2 cellular contexts compared by ENCODE assay signal in the genomic region with DNA sequence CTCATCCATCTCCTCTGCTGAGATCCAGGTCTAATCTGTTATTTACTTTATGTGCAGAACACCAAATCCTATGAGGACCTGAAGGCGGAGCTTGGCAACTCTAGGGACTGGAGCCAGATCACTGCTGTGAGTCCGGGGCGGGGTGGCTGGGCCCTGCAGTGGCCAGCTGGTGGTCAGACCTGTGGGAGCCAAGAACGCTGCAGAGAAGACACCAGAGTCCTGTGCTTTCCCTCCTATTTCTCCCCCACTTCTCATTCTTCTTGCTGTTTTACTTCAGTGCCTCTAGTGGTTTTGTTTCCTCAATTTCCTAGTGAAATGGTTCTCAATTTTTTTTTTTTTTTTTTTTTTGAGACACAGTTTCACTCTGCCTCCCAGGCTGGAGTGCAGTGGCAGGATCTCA.
TF ChIP-seq lines count a peak whose summit lies in the region.

No MANE protein-coding gene starts in this region.

TF ChIP-seq in Ishikawa, 13 proteins besides CTCF, POLR2A, EP300 and RAD21:
- no peak for TF ChIP-seq CEBPB (IDR thresholded peaks at IDR 0.05)
- TF ChIP-seq ZBTB7A (IDR thresholded peaks at IDR 0.05; ENCODE audit: low read depth), result no peak
- TF ChIP-seq YY1 (IDR thresholded peaks at IDR 0.05; ENCODE audit: low read depth), result no peak
- TF ChIP-seq CREB1 (IDR thresholded peaks at IDR 0.05; ENCODE audit: low read depth), result no peak
- TF ChIP-seq NFIC (IDR thresholded peaks at IDR 0.05), result 0 out of 2 replicates have a peak, but pooled peaks have one; percentile 31
- TF ChIP-seq EGR1 (IDR thresholded peaks at IDR 0.05), result no peak
- TF ChIP-seq, protein P1, sequence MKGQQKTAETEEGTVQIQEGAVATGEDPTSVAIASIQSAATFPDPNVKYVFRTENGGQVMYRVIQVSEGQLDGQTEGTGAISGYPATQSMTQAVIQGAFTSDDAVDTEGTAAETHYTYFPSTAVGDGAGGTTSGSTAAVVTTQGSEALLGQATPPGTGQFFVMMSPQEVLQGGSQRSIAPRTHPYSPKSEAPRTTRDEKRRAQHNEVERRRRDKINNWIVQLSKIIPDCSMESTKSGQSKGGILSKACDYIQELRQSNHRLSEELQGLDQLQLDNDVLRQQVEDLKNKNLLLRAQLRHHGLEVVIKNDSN (IDR thresholded peaks at IDR 0.05), result no peak

TF ChIP-seq in HepG2, 621 proteins besides CTCF, POLR2A, EP300 and RAD21:
- TF ChIP-seq, protein P2, sequence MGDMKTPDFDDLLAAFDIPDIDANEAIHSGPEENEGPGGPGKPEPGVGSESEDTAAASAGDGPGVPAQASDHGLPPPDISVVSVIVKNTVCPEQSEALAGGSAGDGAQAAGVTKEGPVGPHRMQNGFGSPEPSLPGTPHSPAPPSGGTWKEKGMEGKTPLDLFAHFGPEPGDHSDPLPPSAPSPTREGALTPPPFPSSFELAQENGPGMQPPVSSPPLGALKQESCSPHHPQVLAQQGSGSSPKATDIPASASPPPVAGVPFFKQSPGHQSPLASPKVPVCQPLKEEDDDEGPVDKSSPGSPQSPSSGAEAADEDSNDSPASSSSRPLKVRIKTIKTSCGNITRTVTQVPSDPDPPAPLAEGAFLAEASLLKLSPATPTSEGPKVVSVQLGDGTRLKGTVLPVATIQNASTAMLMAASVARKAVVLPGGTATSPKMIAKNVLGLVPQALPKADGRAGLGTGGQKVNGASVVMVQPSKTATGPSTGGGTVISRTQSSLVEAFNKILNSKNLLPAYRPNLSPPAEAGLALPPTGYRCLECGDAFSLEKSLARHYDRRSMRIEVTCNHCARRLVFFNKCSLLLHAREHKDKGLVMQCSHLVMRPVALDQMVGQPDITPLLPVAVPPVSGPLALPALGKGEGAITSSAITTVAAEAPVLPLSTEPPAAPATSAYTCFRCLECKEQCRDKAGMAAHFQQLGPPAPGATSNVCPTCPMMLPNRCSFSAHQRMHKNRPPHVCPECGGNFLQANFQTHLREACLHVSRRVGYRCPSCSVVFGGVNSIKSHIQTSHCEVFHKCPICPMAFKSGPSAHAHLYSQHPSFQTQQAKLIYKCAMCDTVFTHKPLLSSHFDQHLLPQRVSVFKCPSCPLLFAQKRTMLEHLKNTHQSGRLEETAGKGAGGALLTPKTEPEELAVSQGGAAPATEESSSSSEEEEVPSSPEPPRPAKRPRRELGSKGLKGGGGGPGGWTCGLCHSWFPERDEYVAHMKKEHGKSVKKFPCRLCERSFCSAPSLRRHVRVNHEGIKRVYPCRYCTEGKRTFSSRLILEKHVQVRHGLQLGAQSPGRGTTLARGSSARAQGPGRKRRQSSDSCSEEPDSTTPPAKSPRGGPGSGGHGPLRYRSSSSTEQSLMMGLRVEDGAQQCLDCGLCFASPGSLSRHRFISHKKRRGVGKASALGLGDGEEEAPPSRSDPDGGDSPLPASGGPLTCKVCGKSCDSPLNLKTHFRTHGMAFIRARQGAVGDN (CRISPR knock-in tag; IDR thresholded peaks at IDR 0.05), result peak; percentile 19; the same call in 1 of the 2 replicates
- TF ChIP-seq, protein P3, sequence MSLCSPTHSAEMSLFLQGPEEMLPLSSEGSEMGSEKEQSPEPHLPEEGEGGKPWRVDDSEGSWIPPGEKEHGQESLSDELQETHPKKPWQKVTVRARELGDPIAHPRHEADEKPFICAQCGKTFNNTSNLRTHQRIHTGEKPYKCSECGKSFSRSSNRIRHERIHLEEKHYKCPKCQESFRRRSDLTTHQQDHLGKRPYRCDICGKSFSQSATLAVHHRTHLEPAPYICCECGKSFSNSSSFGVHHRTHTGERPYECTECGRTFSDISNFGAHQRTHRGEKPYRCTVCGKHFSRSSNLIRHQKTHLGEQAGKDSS (CRISPR knock-in tag; IDR thresholded peaks at IDR 0.05; ENCODE audit: borderline replicate concordance, low read depth), result no peak
